9 cellular contexts compared by ENCODE assay signal in genomic region chr9:7935666-7936065, GRCh38.
DNase-seq lines count a peak whose midpoint lies in the region; ATAC-seq and TF ChIP-seq lines count a peak whose summit lies in the region.
"Had no signal": no experiment of that assay in that cellular context is flagged by ENCODE, and none has a peak within 500 bp of the region (broad histone marks: within the 10 kb centered on the region; RNA-seq: fewer than 3 reads in every experiment).

No MANE protein-coding gene starts in this region.

- H3K4me3 ChIP-seq in CD4-positive, alpha-beta memory T cell (ENCODE audit: low read length in 2 of 2) = peak overlapping the region in 1 of 2 donors; percentile 44

- DNase-seq in CD4-positive, alpha-beta memory T cell = peak; percentile 41 to 81 (median 73)
- DNase-seq in HT-29 (ENCODE audit: low spot score) (peak; percentile 2), glomerular visceral epithelial cell (ENCODE audit: extremely low spot score) (no peak), germinal center (ENCODE audit: low spot score) (no peak), mesothelial cell of epicardium (ENCODE audit: low spot score in 2 of 2, unreplicated experiment in 2 of 2) (no peak)
- DNase-seq in stimulated activated CD4-positive, alpha-beta T cell treated with anti-CD3 and anti-CD28 coated beads, Interleukin-2, amount 100 ng/mL, for 48 hours = no peak
- DNase-seq: NCI-H774 had no signal

- no peaks in the 10 kb centered on the region for H3K9me3 ChIP-seq in CD4-positive, alpha-beta memory T cell (ENCODE audit: control insufficient read depth in 1 of 2, low read length in 2 of 2)

- CTCF ChIA-PET in CD4-positive, alpha-beta memory T cell (lab: Charles Lee; ENCODE audit: partially characterized antibody) = interaction anchor here (0.7 to 1.5 kb wide), 3 partner anchors 12 to 89 kb away, joined by 3 read pairs; no protein-coding TSS in a partner anchor

- H3K36me3 Mint-ChIP-seq in CD4-positive, alpha-beta memory T cell = peaks cover 0 to 3% of the 10 kb centered on the region in 2 donors
- no peaks in the 10 kb centered on the region for H3K36me3 Mint-ChIP-seq in dendritic cell treated with granulocyte-macrophage colony-stimulating factor and Interleukin-4, amounts not matched to agents 40 ng/mL and 50 ng/mL, for 4 days (ENCODE audit: low read depth)
- no peaks in the 10 kb centered on the region for H3K36me3 Mint-ChIP-seq in mesothelial cell of epicardium

- intact Hi-C loops in CD4-positive, alpha-beta memory T cell (cut with micrococcal nuclease) = loop anchor here (1.0 kb wide), 2 partner anchors 41 to 136 kb away; partner anchors contain the start of gene DMAC1
- intact Hi-C loops in dendritic cell treated with granulocyte-macrophage colony-stimulating factor and Interleukin-4, amounts not matched to agents 40 ng/mL and 50 ng/mL, for 4 days (cut with micrococcal nuclease) = loop anchor here (10.0 kb wide), 1 partner anchor 141 kb away; the partner anchor contains the start of gene DMAC1

- no peaks in the 10 kb centered on the region for H3K27me3 ChIP-seq in CD4-positive, alpha-beta memory T cell (ENCODE audit: insufficient read depth, low read length)

- H3K9me3 Mint-ChIP-seq in CD4-positive, alpha-beta memory T cell = peaks cover 0 to 8% (median 0%) of the 10 kb centered on the region in 8 donors
- H3K9me3 Mint-ChIP-seq in dendritic cell treated with granulocyte-macrophage colony-stimulating factor and Interleukin-4, amounts not matched to agents 40 ng/mL and 50 ng/mL, for 4 days = peaks cover 10% of the 10 kb centered on the region
- H3K9me3 Mint-ChIP-seq in mesothelial cell of epicardium = peaks cover 14% of the 10 kb centered on the region

- POLR2A ChIA-PET in CD4-positive, alpha-beta memory T cell (lab: Charles Lee; ENCODE audit: partially characterized antibody) = interaction anchor here (0.9 to 2.3 kb wide), 5 partner anchors 12 to 1178 kb away, joined by 3 to 16 read pairs (median 4); partner anchors contain the start of gene KDM4C

- ATAC-seq in GM21367 (IDR thresholded peaks at IDR 0.05; ENCODE audit: unreplicated experiment) = peak; percentile 83

- peak overlapping the region; percentile 55 to 91 (median 76) for H3K4me3 Mint-ChIP-seq in CD4-positive, alpha-beta memory T cell
- peak overlapping the region; percentile 37 for H3K4me3 Mint-ChIP-seq in dendritic cell treated with granulocyte-macrophage colony-stimulating factor and Interleukin-4, amounts not matched to agents 40 ng/mL and 50 ng/mL, for 4 days
- H3K4me3 Mint-ChIP-seq in mesothelial cell of epicardium = no peak overlapping the region

- no peaks in the 10 kb centered on the region for H3K27me3 Mint-ChIP-seq in CD4-positive, alpha-beta memory T cell
- no peaks in the 10 kb centered on the region for H3K27me3 Mint-ChIP-seq in dendritic cell treated with granulocyte-macrophage colony-stimulating factor and Interleukin-4, amounts not matched to agents 40 ng/mL and 50 ng/mL, for 4 days
- no peaks in the 10 kb centered on the region for H3K27me3 Mint-ChIP-seq in mesothelial cell of epicardium (ENCODE audit: low read depth)

- H3K4me1 Mint-ChIP-seq in CD4-positive, alpha-beta memory T cell = peaks cover 22 to 32% (median 28%) of the 10 kb centered on the region in 4 donors
- H3K4me1 Mint-ChIP-seq in dendritic cell treated with granulocyte-macrophage colony-stimulating factor and Interleukin-4, amounts not matched to agents 40 ng/mL and 50 ng/mL, for 4 days (ENCODE audit: low read depth) = peaks cover 16% of the 10 kb centered on the region
- peaks cover 5% of the 10 kb centered on the region for H3K4me1 Mint-ChIP-seq in mesothelial cell of epicardium

- H3K27ac Mint-ChIP-seq in CD4-positive, alpha-beta memory T cell = peak overlapping the region; percentile 87 to 98 (median 96)
- H3K27ac Mint-ChIP-seq in dendritic cell treated with granulocyte-macrophage colony-stimulating factor and Interleukin-4, amounts not matched to agents 40 ng/mL and 50 ng/mL, for 4 days = peak overlapping the region; percentile 83
- H3K27ac Mint-ChIP-seq in mesothelial cell of epicardium = no peak overlapping the region

- peaks cover 28% of the 10 kb centered on the region for H3K4me1 ChIP-seq in CD4-positive, alpha-beta memory T cell (ENCODE audit: insufficient read depth, low read length)

- peak overlapping the region; percentile 65 for H3K27ac ChIP-seq in CD4-positive, alpha-beta memory T cell (ENCODE audit: low read depth, low read length)

- TF ChIP-seq CTCF in mesothelial cell of epicardium (IDR thresholded peaks at IDR 0.05; ENCODE audit: unreplicated experiment) = no peak

- no peaks in the 10 kb centered on the region for H3K36me3 ChIP-seq in CD4-positive, alpha-beta memory T cell (ENCODE audit: insufficient read depth, low read length)

Comparison
In these comparisons a context has a peak if more than half of its experiments do, and no peak if none do; other contexts are left out.
1. DNase-seq: peak in CD4-positive, alpha-beta memory T cell (5 of 5) and HT-29 (single experiment); none in glomerular visceral epithelial cell (single experiment), germinal center (single experiment), stimulated activated CD4-positive, alpha-beta T cell treated with anti-CD3 and anti-CD28 coated beads, Interleukin-2, amount 100 ng/mL, for 48 hours (0 of 2) and mesothelial cell of epicardium (0 of 2).